In the genomic region with DNA sequence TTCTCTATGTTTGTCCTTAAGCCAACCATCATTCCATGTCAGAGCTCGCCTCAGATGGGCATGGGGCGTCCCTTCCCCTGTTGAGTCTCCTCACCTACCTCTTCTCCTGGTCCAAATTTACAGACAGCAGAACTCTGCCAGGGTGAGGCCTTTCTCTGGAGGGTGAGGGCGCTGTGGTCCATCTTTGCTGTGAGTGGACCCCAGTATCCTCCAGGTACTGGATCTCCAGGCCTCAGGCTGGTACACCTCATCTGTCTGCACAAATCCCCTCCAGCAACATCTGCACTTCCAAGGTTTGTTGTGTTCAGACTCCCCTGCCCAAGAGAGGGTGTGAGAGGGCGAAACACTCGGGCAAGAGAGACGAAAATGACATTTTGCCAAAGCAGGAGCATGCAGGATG, we compare ENCODE assay signal across 1 cellular context.
TF ChIP-seq lines count a peak whose summit lies in the region.

No MANE protein-coding gene starts in this region.

TF ChIP-seq in GM23338, 12 proteins besides CTCF, POLR2A, EP300 and RAD21 (continued from another document):
- no peak for TF ChIP-seq ZNF462 (CRISPR knock-in tag; IDR thresholded peaks at IDR 0.05)
- TF ChIP-seq JUNB (IDR thresholded peaks at IDR 0.05; ENCODE audit: unreplicated experiment) = no peak
- no peak for TF ChIP-seq ZNF331 (CRISPR knock-in tag; IDR thresholded peaks at IDR 0.05; ENCODE audit: low read depth)
- TF ChIP-seq, protein P1, sequence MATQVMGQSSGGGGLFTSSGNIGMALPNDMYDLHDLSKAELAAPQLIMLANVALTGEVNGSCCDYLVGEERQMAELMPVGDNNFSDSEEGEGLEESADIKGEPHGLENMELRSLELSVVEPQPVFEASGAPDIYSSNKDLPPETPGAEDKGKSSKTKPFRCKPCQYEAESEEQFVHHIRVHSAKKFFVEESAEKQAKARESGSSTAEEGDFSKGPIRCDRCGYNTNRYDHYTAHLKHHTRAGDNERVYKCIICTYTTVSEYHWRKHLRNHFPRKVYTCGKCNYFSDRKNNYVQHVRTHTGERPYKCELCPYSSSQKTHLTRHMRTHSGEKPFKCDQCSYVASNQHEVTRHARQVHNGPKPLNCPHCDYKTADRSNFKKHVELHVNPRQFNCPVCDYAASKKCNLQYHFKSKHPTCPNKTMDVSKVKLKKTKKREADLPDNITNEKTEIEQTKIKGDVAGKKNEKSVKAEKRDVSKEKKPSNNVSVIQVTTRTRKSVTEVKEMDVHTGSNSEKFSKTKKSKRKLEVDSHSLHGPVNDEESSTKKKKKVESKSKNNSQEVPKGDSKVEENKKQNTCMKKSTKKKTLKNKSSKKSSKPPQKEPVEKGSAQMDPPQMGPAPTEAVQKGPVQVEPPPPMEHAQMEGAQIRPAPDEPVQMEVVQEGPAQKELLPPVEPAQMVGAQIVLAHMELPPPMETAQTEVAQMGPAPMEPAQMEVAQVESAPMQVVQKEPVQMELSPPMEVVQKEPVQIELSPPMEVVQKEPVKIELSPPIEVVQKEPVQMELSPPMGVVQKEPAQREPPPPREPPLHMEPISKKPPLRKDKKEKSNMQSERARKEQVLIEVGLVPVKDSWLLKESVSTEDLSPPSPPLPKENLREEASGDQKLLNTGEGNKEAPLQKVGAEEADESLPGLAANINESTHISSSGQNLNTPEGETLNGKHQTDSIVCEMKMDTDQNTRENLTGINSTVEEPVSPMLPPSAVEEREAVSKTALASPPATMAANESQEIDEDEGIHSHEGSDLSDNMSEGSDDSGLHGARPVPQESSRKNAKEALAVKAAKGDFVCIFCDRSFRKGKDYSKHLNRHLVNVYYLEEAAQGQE (IDR thresholded peaks at IDR 0.05; ENCODE audit: unreplicated experiment) = no peak
- TF ChIP-seq EZH2 (IDR thresholded peaks at IDR 0.05; ENCODE audit: low read depth, unreplicated experiment) = no peak
